Comparison of ENCODE assay signal across 17 cellular contexts in the genomic region with DNA sequence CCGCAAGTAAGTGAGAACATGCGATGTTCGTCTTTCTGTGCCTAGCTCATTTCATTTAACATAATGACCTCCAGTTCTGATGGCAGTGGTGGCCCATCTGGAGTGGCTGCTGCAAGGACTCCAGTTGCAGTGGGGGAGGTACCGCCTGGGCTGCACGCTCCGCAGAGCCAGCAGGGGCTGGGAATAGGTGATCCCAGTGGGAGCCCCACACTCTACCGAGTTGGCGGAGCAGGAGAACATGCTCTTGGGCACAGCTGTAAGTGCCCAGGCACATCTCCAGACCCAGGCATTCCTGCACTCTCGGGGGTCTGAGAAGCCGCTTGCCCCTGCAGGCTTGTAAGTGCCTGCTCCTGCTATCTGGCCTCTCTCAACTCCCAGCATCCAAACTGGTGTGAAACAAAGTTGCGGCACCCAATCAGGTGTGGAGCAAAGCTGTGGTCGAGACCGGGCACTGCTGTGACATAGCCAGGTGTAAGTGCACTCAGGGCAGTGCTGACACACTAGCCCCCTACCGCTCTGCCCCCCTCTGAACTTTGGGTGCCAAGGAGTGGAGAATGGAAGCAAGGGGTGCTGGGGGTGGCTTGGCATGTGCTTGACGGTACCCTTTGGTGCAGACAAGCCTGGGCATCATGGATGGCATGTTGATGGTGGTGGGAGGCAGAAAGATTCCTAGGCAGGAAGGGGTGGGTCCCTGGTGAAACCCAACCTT.
A peak's percentile ranks its signal among the peaks of the same experiment; 100 is the strongest.
DNase-seq lines count a peak whose midpoint lies in the region; ATAC-seq and TF ChIP-seq lines count a peak whose summit lies in the region.
"Had no signal": no experiment of that assay in that cellular context is flagged by ENCODE, and none has a peak within 500 bp of the region (broad histone marks: within the 10 kb centered on the region; RNA-seq: fewer than 3 reads in every experiment).

No MANE protein-coding gene starts in this region.

- peak; percentile 20 for ATAC-seq in stimulated activated naive CD8-positive, alpha-beta T cell treated with anti-CD3 and anti-CD28 coated beads, Interleukin-15, amount 100 ng/mL, for 72 hours
- ATAC-seq in stimulated activated naive CD8-positive, alpha-beta T cell treated with anti-CD3 and anti-CD28 coated beads, Interleukin-15, Interleukin-2, amounts not matched to agents 100 U/mL and 50 U/mL, for 24 hours: no peak
- peak; percentile 31 for ATAC-seq in stimulated activated memory B cell treated with anti-CD40 and anti-IgM and Interleukin-4, amounts not matched to agents 10 μg/mL and 1 μg/mL and 100 μg/mL, for 72 hours
- ATAC-seq in HG02840 (IDR thresholded peaks at IDR 0.05; ENCODE audit: low FRiP score, unreplicated experiment): no peak
- ATAC-seq: A549 had no signal

- H3K27ac ChIP-seq in breast epithelium: no peak overlapping the region
- H3K27ac ChIP-seq: 22Rv1, A549, BLaER1, GM23248 had no signal

- POLR2A ChIA-PET in MCF 10A (lab: Yijun Ruan, JAX): no interaction called here

- no peaks in the 10 kb centered on the region for H3K4me1 Mint-ChIP-seq in MCF 10A (ENCODE audit: insufficient read depth, unreplicated experiment)
- no peaks in the 10 kb centered on the region for H3K4me1 Mint-ChIP-seq in stimulated activated naive CD8-positive, alpha-beta T cell treated with anti-CD3 and anti-CD28 coated beads, Interleukin-15, amount 100 ng/mL, for 72 hours
- H3K4me1 Mint-ChIP-seq in stimulated activated memory B cell treated with anti-CD40 and anti-IgM and Interleukin-4, amounts not matched to agents 10 μg/mL and 1 μg/mL and 100 μg/mL, for 72 hours: no peaks in the 10 kb centered on the region
- H3K4me1 Mint-ChIP-seq: CD14-positive monocyte; CD4-positive, alpha-beta memory T cell had no signal

- H3K4me1 ChIP-seq in breast epithelium: no peaks in the 10 kb centered on the region
- H3K4me1 ChIP-seq: A549, BLaER1 had no signal

- no peak overlapping the region for H3K4me3 Mint-ChIP-seq in MCF 10A (ENCODE audit: unreplicated experiment)
- H3K4me3 Mint-ChIP-seq in stimulated activated naive CD8-positive, alpha-beta T cell treated with anti-CD3 and anti-CD28 coated beads, Interleukin-15, amount 100 ng/mL, for 72 hours: no peak overlapping the region
- H3K4me3 Mint-ChIP-seq in stimulated activated memory B cell treated with anti-CD40 and anti-IgM and Interleukin-4, amounts not matched to agents 10 μg/mL and 1 μg/mL and 100 μg/mL, for 72 hours: no peak overlapping the region
- H3K4me3 Mint-ChIP-seq: CD14-positive monocyte; CD4-positive, alpha-beta memory T cell had no signal

- intact Hi-C loops in MCF 10A (cut with micrococcal nuclease) (no loop called here), breast epithelium (cut with DNase I; ENCODE audit: low total_unique reads) (no loop called here)

- no peak for TF ChIP-seq POLR2A in breast epithelium (IDR thresholded peaks at IDR 0.05)

- CTCF ChIA-PET in MCF 10A (lab: Yijun Ruan, JAX): interaction anchor here (0.6 to 0.7 kb wide), 2 partner anchors 81 to 348 kb away, joined by 3 to 4 read pairs; no protein-coding TSS in a partner anchor

- H3K4me3 ChIP-seq in breast epithelium: no peak overlapping the region
- H3K4me3 ChIP-seq: A549, BLaER1, GM23248 had no signal

- peak overlapping the region; percentile 16 for H3K27ac Mint-ChIP-seq in MCF 10A (ENCODE audit: low read depth, unreplicated experiment)
- H3K27ac Mint-ChIP-seq in stimulated activated naive CD8-positive, alpha-beta T cell treated with anti-CD3 and anti-CD28 coated beads, Interleukin-15, amount 100 ng/mL, for 72 hours: no peak overlapping the region
- no peak overlapping the region for H3K27ac Mint-ChIP-seq in stimulated activated memory B cell treated with anti-CD40 and anti-IgM and Interleukin-4, amounts not matched to agents 10 μg/mL and 1 μg/mL and 100 μg/mL, for 72 hours
- H3K27ac Mint-ChIP-seq: CD4-positive, alpha-beta memory T cell had no signal

- no TSS peak for BruUV-seq in MCF 10A (replicated peaks; lab: Mats Ljungman, UMichigan)

- H3K9me3 Mint-ChIP-seq in MCF 10A (ENCODE audit: unreplicated experiment): peaks cover 7% of the 10 kb centered on the region
- H3K9me3 Mint-ChIP-seq in stimulated activated naive CD8-positive, alpha-beta T cell treated with anti-CD3 and anti-CD28 coated beads, Interleukin-15, amount 100 ng/mL, for 72 hours: peaks cover 5 to 8% of the 10 kb centered on the region in 2 donors
- H3K9me3 Mint-ChIP-seq in stimulated activated memory B cell treated with anti-CD40 and anti-IgM and Interleukin-4, amounts not matched to agents 10 μg/mL and 1 μg/mL and 100 μg/mL, for 72 hours: peaks cover 3% of the 10 kb centered on the region

- peaks cover 5% of the 10 kb centered on the region for H3K36me3 ChIP-seq in breast epithelium
- H3K36me3 ChIP-seq: BLaER1 had no signal

- peaks cover 19 to 28% of the 10 kb centered on the region in 2 donors for H3K9me3 ChIP-seq in breast epithelium
- H3K9me3 ChIP-seq: A549 had no signal

- no peaks in the 10 kb centered on the region for H3K36me3 Mint-ChIP-seq in MCF 10A (ENCODE audit: insufficient read depth, unreplicated experiment)
- no peaks in the 10 kb centered on the region for H3K36me3 Mint-ChIP-seq in stimulated activated memory B cell treated with anti-CD40 and anti-IgM and Interleukin-4, amounts not matched to agents 10 μg/mL and 1 μg/mL and 100 μg/mL, for 72 hours
- H3K36me3 Mint-ChIP-seq: CD14-positive monocyte; CD4-positive, alpha-beta memory T cell had no signal

- no peaks in the 10 kb centered on the region for H3K27me3 ChIP-seq in breast epithelium
- H3K27me3 ChIP-seq: BLaER1 had no signal

- TF ChIP-seq CTCF in MCF 10A (IDR thresholded peaks at IDR 0.05; ENCODE audit: unreplicated experiment) (no peak), breast epithelium (IDR thresholded peaks at IDR 0.05) (no peak)

- H3K27me3 Mint-ChIP-seq in MCF 10A (ENCODE audit: insufficient read depth, unreplicated experiment): no peaks in the 10 kb centered on the region
- no peaks in the 10 kb centered on the region for H3K27me3 Mint-ChIP-seq in stimulated activated naive CD8-positive, alpha-beta T cell treated with anti-CD3 and anti-CD28 coated beads, Interleukin-15, amount 100 ng/mL, for 72 hours
- H3K27me3 Mint-ChIP-seq in stimulated activated memory B cell treated with anti-CD40 and anti-IgM and Interleukin-4, amounts not matched to agents 10 μg/mL and 1 μg/mL and 100 μg/mL, for 72 hours: no peaks in the 10 kb centered on the region
- H3K27me3 Mint-ChIP-seq: CD4-positive, alpha-beta memory T cell had no signal

- no peak for DNase-seq in MCF 10A (ENCODE audit: unreplicated experiment)
- DNase-seq in breast epithelium (ENCODE audit: low spot score in 2 of 2): no peak
- no peak for DNase-seq in stimulated activated naive CD8-positive, alpha-beta T cell treated with anti-CD3 and anti-CD28 coated beads, Interleukin-15, amount 100 ng/mL, for 72 hours
- no peak for DNase-seq in stimulated activated naive CD8-positive, alpha-beta T cell treated with anti-CD3 and anti-CD28 coated beads, Interleukin-15, Interleukin-2, amounts not matched to agents 100 U/mL and 50 U/mL, for 24 hours
- no peak for DNase-seq in NCI-H82 treated with DMSO at 0.1 percent for 48 hours (lab: John Stamatoyannopoulos, UW; ENCODE audit: unreplicated experiment)
- DNase-seq: AML-193; CD4-positive, alpha-beta memory T cell; DMS153; DMS79; GDM1; GM23248 had no signal

Comparison
In these comparisons a context has a peak if more than half of its experiments do, and no peak if none do; other contexts are left out.
1. ATAC-seq: peak in stimulated activated naive CD8-positive, alpha-beta T cell treated with anti-CD3 and anti-CD28 coated beads, Interleukin-15, amount 100 ng/mL, for 72 hours (single experiment) and stimulated activated memory B cell treated with anti-CD40 and anti-IgM and Interleukin-4, amounts not matched to agents 10 μg/mL and 1 μg/mL and 100 μg/mL, for 72 hours (single experiment); none in stimulated activated naive CD8-positive, alpha-beta T cell treated with anti-CD3 and anti-CD28 coated beads, Interleukin-15, Interleukin-2, amounts not matched to agents 100 U/mL and 50 U/mL, for 24 hours (single experiment) and HG02840 (single experiment).